3 cellular contexts compared by ENCODE assay signal in genomic region chr1:101600615-101601014, GRCh38.
A peak's percentile ranks its signal among the peaks of the same experiment; 100 is the strongest.
DNase-seq lines count a peak whose midpoint lies in the region; TF ChIP-seq lines count a peak whose summit lies in the region.
"Not testable (repeated sequence)": the region's sequence is repeated elsewhere in the genome, so short reads cannot be mapped to it uniquely, and the experiment has no call there.

No MANE protein-coding gene starts in this region.

- H4K8ac ChIP-seq in mesendoderm (ENCODE audit: low read depth, low read length), result not testable (repeated sequence)

- not testable (repeated sequence) for H3K56ac ChIP-seq in mesendoderm (ENCODE audit: low read length)

- peaks cover 14% of the 10 kb centered on the region for H3K4me1 Mint-ChIP-seq in endodermal cell

- not testable (repeated sequence) for H3K27me3 ChIP-seq in endodermal cell (ENCODE audit: control insufficient read depth, insufficient read depth, low read length, poor library complexity, severe bottlenecking); mesendoderm (ENCODE audit: insufficient read depth, low read length, poor library complexity)

- H3K4me2 ChIP-seq in mesendoderm (ENCODE audit: low read length), result not testable (repeated sequence)

- H3K4ac ChIP-seq in mesendoderm (ENCODE audit: low read depth, low read length), result not testable (repeated sequence)

- WGBS in endodermal cell (ENCODE audit: insufficient coverage in 1 of 2, insufficient read length in 1 of 2), 2 experiments, result 58 to 73% methylated on average over 4 to 5 of the region's 5 CpGs
- no CpG with 5 or more reads among the region's 5 CpGs for WGBS in mesendoderm (ENCODE audit: extremely low coverage, insufficient coverage, low lambda C conversion rate)

- not testable (repeated sequence) for H3K27ac Mint-ChIP-seq in endodermal cell

- not testable (repeated sequence) for H3K27me3 Mint-ChIP-seq in endodermal cell (ENCODE audit: insufficient read depth)

- H3K18ac ChIP-seq in mesendoderm (ENCODE audit: low read length), result not testable (repeated sequence)

- not testable (repeated sequence) for H3K9me3 ChIP-seq in endodermal cell (ENCODE audit: control insufficient read depth, low read length)

- not testable (repeated sequence) for H3K9me3 Mint-ChIP-seq in endodermal cell

- not testable (repeated sequence) for H3K36me3 Mint-ChIP-seq in endodermal cell (ENCODE audit: low read depth)

- DNase-seq in NCI-H82 (lab: John Stamatoyannopoulos, UW), result peak; percentile 38
- peak; percentile 60 for DNase-seq in endodermal cell
- DNase-seq in mesendoderm, result peak; percentile 79

- H3K4me3 Mint-ChIP-seq in endodermal cell, result not testable (repeated sequence)

- TF ChIP-seq CTCF in endodermal cell (conservative IDR thresholded peaks at IDR 0.05), result not testable (repeated sequence)

- not testable (repeated sequence) for H3K9ac ChIP-seq in endodermal cell (ENCODE audit: extremely low read depth, low read length, poor library complexity, severe bottlenecking); mesendoderm (ENCODE audit: low read length)

- H3K23ac ChIP-seq in mesendoderm (ENCODE audit: low read length), result not testable (repeated sequence)

- H3K79me1 ChIP-seq in mesendoderm (ENCODE audit: low read length), result not testable (repeated sequence)

- H4K5ac ChIP-seq in mesendoderm (ENCODE audit: low read length), result not testable (repeated sequence)

- H3K4me1 ChIP-seq in endodermal cell (ENCODE audit: control insufficient read depth, insufficient read depth, low read length); mesendoderm (ENCODE audit: control insufficient read depth, low read depth, low read length): not testable (repeated sequence)

- H3K4me3 ChIP-seq in endodermal cell (ENCODE audit: low read length); mesendoderm (ENCODE audit: low read length): not testable (repeated sequence)

- H2AK5ac ChIP-seq in mesendoderm (ENCODE audit: low read length), result not testable (repeated sequence)

- not testable (repeated sequence) for H2BK120ac ChIP-seq in mesendoderm (ENCODE audit: low read depth, low read length)

- H3K27ac ChIP-seq in endodermal cell (ENCODE audit: low read depth, low read length); mesendoderm (ENCODE audit: low read depth, low read length): not testable (repeated sequence)

- H3K36me3 ChIP-seq in endodermal cell (ENCODE audit: control insufficient read depth, insufficient read depth, low read length); mesendoderm (ENCODE audit: control insufficient read depth, insufficient read depth, low read length): not testable (repeated sequence)

- not testable (repeated sequence) for H2BK5ac ChIP-seq in mesendoderm (ENCODE audit: low read length)

- not testable (repeated sequence) for H3K79me2 ChIP-seq in mesendoderm (ENCODE audit: control insufficient read depth, insufficient read depth, low read length)

- H2BK15ac ChIP-seq in mesendoderm (replicated peaks; ENCODE audit: low read depth), result not testable (repeated sequence)
